21 cellular contexts compared by ENCODE assay signal in the genomic region with DNA sequence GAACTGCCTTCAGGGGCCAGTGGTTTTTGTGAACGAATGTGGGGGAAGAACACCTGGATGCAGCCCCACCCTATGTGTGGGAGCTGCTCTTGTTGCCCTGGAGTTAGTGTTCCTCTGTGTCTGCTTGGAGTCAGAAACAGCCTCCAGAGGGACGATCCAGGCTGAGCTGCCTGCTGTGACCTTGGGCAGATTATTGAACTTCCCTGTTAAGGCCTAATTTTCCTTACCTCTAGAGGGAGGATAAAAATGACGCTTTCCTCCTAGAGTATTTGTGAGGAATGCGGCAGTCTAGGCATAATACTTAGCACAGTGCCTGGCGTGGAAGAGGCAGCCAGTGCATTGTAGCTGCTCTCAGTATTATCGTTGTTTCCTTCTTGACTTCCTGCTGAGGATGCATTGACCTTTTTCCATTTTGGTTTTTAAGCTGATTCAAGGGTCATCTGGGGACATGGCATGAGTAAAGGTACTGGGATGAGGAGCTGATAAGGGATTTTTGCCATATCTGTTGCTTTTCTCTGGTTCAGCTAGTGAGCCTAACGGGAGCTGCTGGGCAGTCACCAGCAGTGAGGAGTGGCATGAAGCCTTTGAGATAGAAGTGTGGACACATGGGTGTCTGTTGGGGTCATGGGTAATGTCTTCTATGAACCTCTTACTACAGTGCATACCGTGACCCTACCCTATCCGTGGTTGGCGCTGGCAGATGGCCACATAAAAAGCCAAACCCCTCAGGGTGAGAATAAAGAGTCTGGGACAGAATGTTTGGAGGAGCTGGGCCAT. TPM values are rescaled to one million over a fixed set of nuclear protein-coding genes. Genes with fewer than 3 reads are reported as not detected.
DNase-seq lines count a peak whose midpoint lies in the region; ATAC-seq lines count a peak whose summit lies in the region.
"Had no signal": no experiment of that assay in that cellular context is flagged by ENCODE, and none has a peak within 500 bp of the region (broad histone marks: within the 10 kb centered on the region; RNA-seq: fewer than 3 reads in every experiment).

No MANE protein-coding gene starts in this region.

- H3K36me3 Mint-ChIP-seq in CD4-positive, CD25-positive, alpha-beta regulatory T cell = peaks cover 58% of the 10 kb centered on the region

- no peak overlapping the region for H3K27ac ChIP-seq in CD4-positive, CD25-positive, alpha-beta regulatory T cell (ENCODE audit: insufficient read depth, low read length, poor library complexity, severe bottlenecking)
- no peak overlapping the region for H3K27ac ChIP-seq in Karpas-422 (ENCODE audit: low read length)
- H3K27ac ChIP-seq: ascending aorta, neutrophil, sigmoid colon, SJCRH30 had no signal

- no peaks in the 10 kb centered on the region for H3K27me3 Mint-ChIP-seq in CD4-positive, CD25-positive, alpha-beta regulatory T cell

- no peaks in the 10 kb centered on the region for H4K20me1 ChIP-seq in Karpas-422 (ENCODE audit: insufficient read depth, low read depth, low read length)

- H3K9me2 ChIP-seq in Karpas-422 (replicated peaks; ENCODE audit: insufficient read depth, low read length) = no peaks in the 10 kb centered on the region

- H3K9me3 Mint-ChIP-seq in CD4-positive, CD25-positive, alpha-beta regulatory T cell = no peaks in the 10 kb centered on the region
- H3K9me3 Mint-ChIP-seq: T-helper 2 cell treated with Interferon-gamma antibody and Interleukin-4, amounts not matched to agents 5 μg/mL and 100 μg/mL, for 36 hours had no signal

- no peak overlapping the region for H2AFZ ChIP-seq in Karpas-422 (ENCODE audit: low read length)

- H3K4me3 Mint-ChIP-seq in CD4-positive, CD25-positive, alpha-beta regulatory T cell = no peak overlapping the region
- H3K4me3 Mint-ChIP-seq: T-helper 2 cell treated with Interferon-gamma antibody and Interleukin-4, amounts not matched to agents 5 μg/mL and 100 μg/mL, for 36 hours had no signal

- no peak overlapping the region for H3K4me2 ChIP-seq in Karpas-422 (ENCODE audit: low read depth, low read length, poor library complexity, severe bottlenecking)

- H3K4me1 ChIP-seq in CD4-positive, CD25-positive, alpha-beta regulatory T cell (ENCODE audit: control insufficient read depth, insufficient read depth, low read length, poor library complexity, severe bottlenecking) = peaks cover 27% of the 10 kb centered on the region
- peaks cover 23% of the 10 kb centered on the region for H3K4me1 ChIP-seq in Karpas-422 (ENCODE audit: low read length)
- H3K4me1 ChIP-seq: SJCRH30 had no signal

- no peak overlapping the region for H3K4me3 ChIP-seq in CD4-positive, CD25-positive, alpha-beta regulatory T cell (ENCODE audit: low read depth, low read length)
- H3K4me3 ChIP-seq in Karpas-422 (ENCODE audit: low read length) = no peak overlapping the region
- H3K4me3 ChIP-seq: ascending aorta, mucosa of descending colon, sigmoid colon, SJCRH30 had no signal

- H3K27ac Mint-ChIP-seq in CD4-positive, CD25-positive, alpha-beta regulatory T cell = peak overlapping the region in 2 of 3 donors; percentile 6 to 11
- H3K27ac Mint-ChIP-seq: T-helper 2 cell treated with Interferon-gamma antibody and Interleukin-4, amounts not matched to agents 5 μg/mL and 100 μg/mL, for 36 hours had no signal

- H3K27me3 ChIP-seq in CD4-positive, CD25-positive, alpha-beta regulatory T cell (ENCODE audit: control insufficient read depth, insufficient read depth, low read length) = no peaks in the 10 kb centered on the region
- no peaks in the 10 kb centered on the region for H3K27me3 ChIP-seq in Karpas-422 (ENCODE audit: low read length)
- H3K27me3 ChIP-seq: ascending aorta, neutrophil, sigmoid colon, SJCRH30 had no signal

- H3K4me1 Mint-ChIP-seq in CD4-positive, CD25-positive, alpha-beta regulatory T cell = peaks cover 15 to 55% (median 40%) of the 10 kb centered on the region in 4 donors

- peaks cover 80% of the 10 kb centered on the region for H3K36me3 ChIP-seq in CD4-positive, CD25-positive, alpha-beta regulatory T cell (ENCODE audit: control insufficient read depth, insufficient read depth, low read length)
- peaks cover 5% of the 10 kb centered on the region; the same call in 1 of the 2 replicates for H3K36me3 ChIP-seq in Karpas-422 (ENCODE audit: insufficient read depth, low read length)

- H3K9ac ChIP-seq in Karpas-422 (ENCODE audit: low read length) = no peak overlapping the region

- no peaks in the 10 kb centered on the region for H3K9me3 ChIP-seq in CD4-positive, CD25-positive, alpha-beta regulatory T cell (ENCODE audit: control insufficient read depth in 2 of 2, low read length in 2 of 2)
- H3K9me3 ChIP-seq in Karpas-422 (ENCODE audit: low read length) = no peaks in the 10 kb centered on the region
- H3K9me3 ChIP-seq: ascending aorta, mucosa of descending colon, neutrophil, sigmoid colon, SJCRH30 had no signal

- H3K79me2 ChIP-seq in Karpas-422 (ENCODE audit: low read length) = peaks cover 37% of the 10 kb centered on the region

- no peak for DNase-seq in CD4-positive, CD25-positive, alpha-beta regulatory T cell
- DNase-seq in SK-N-DZ (ENCODE audit: low spot score) (peak; percentile 29), left kidney (ENCODE audit: low read depth, low spot score) (peak; percentile 28), AG08395 (ENCODE audit: low spot score) (no peak), Karpas-422 (no peak)
- DNase-seq in activated effector memory CD4-positive, alpha-beta T cell treated with anti-CD3 and anti-CD28 coated beads, Interleukin-2, amount 50 U/mL, for 16 hours = no peak
- DNase-seq: activated CD4-positive, alpha-beta T cell treated with anti-CD3 and anti-CD28 coated beads for 1 hour; activated naive CD4-positive, alpha-beta T cell; foreskin fibroblast; IMR-90; left colon; mucosa of descending colon; MV-4-11; NCI-H2029; NCI-H526; sigmoid colon; SJCRH30; stimulated activated CD4-positive, alpha-beta T cell treated with anti-CD3 and anti-CD28 coated beads, Interleukin-1b, Interleukin-23, amount 100 ng/mL, for 48 hours had no signal

- ATAC-seq in CD4-positive, CD25-positive, alpha-beta regulatory T cell (ENCODE audit: low read depth in 2 of 2) = no peak
- ATAC-seq: left colon, mucosa of descending colon had no signal

RNA-seq across cellular contexts. Expression of gene ZFYVE27, which starts 6.4 kb away (rescaled TPM):
- 86.9 TPM for total RNA-seq in CD4-positive, CD25-positive, alpha-beta regulatory T cell
- 10 to 100 TPM; 22.4 to 46.4 (median 42.6) TPM for polyA plus RNA-seq in CD4-positive, CD25-positive, alpha-beta regulatory T cell
- polyA plus RNA-seq in SK-N-DZ (2014; cell fraction: cytosol; rRNA removed) = 61.0 and 63.6 TPM in 2 replicates
- polyA plus RNA-seq in SK-N-DZ (2014; cell fraction: nucleus; rRNA removed) = 102 and 106 TPM in 2 replicates
- 16.9 and 19.6 TPM in 2 replicates for total RNA-seq in Karpas-422 (2014; rRNA removed; shearing (Covaris generic); ENCODE audit: low replicate concordance)

RNA-seq across cellular contexts. Expression of gene SFRP5, which starts 28.4 kb away (rescaled TPM):
- total RNA-seq in CD4-positive, CD25-positive, alpha-beta regulatory T cell = not detected
- polyA plus RNA-seq in CD4-positive, CD25-positive, alpha-beta regulatory T cell = under 1 TPM in 3 of 4 donors, not detected in 1; 0.34 to 0.93 (median 0.43) TPM
- polyA plus RNA-seq in SK-N-DZ (2014; cell fraction: cytosol; rRNA removed) = 0.55 and 1.4 TPM in 2 replicates
- polyA plus RNA-seq in SK-N-DZ (2014; cell fraction: nucleus; rRNA removed) = 0.33 and 0.44 TPM in 2 replicates
- total RNA-seq in Karpas-422 (2014; rRNA removed; shearing (Covaris generic); ENCODE audit: low replicate concordance) = not detected in 2 replicates
- total RNA-seq: ascending aorta, IMR-90, SJCRH30 had no signal
- polyA plus RNA-seq: IMR-90 had no signal

RNA-seq across cellular contexts. Expression of gene MARVELD1, which starts 29.8 kb away (rescaled TPM):
- 0.62 TPM for total RNA-seq in CD4-positive, CD25-positive, alpha-beta regulatory T cell
- polyA plus RNA-seq in CD4-positive, CD25-positive, alpha-beta regulatory T cell = not detected
- polyA plus RNA-seq in SK-N-DZ (2014; cell fraction: cytosol; rRNA removed) = 55.7 and 55.8 TPM in 2 replicates
- 24.1 and 40.1 TPM in 2 replicates for polyA plus RNA-seq in SK-N-DZ (2014; cell fraction: nucleus; rRNA removed)
- not detected in 2 replicates for total RNA-seq in Karpas-422 (2014; rRNA removed; shearing (Covaris generic); ENCODE audit: low replicate concordance)

RNA-seq across cellular contexts. Expression of gene AVPI1, which starts 56.3 kb away (rescaled TPM):
- 11.1 TPM for total RNA-seq in CD4-positive, CD25-positive, alpha-beta regulatory T cell
- polyA plus RNA-seq in CD4-positive, CD25-positive, alpha-beta regulatory T cell = 1 to 10 TPM; 1.9 to 3.2 (median 2.9) TPM
- polyA plus RNA-seq in SK-N-DZ (2014; cell fraction: cytosol; rRNA removed) = 8.0 and 9.5 TPM in 2 replicates
- 6.8 and 8.0 TPM in 2 replicates for polyA plus RNA-seq in SK-N-DZ (2014; cell fraction: nucleus; rRNA removed)
- total RNA-seq in Karpas-422 (2014; rRNA removed; shearing (Covaris generic); ENCODE audit: low replicate concordance) = not detected in 2 replicates

Comparison
In these comparisons a context has a peak if more than half of its experiments do, and no peak if none do; other contexts are left out.
1. DNase-seq: peak in SK-N-DZ (single experiment) and left kidney (single experiment); none in CD4-positive, CD25-positive, alpha-beta regulatory T cell (0 of 3), AG08395 (single experiment), activated effector memory CD4-positive, alpha-beta T cell treated with anti-CD3 and anti-CD28 coated beads, Interleukin-2, amount 50 U/mL, for 16 hours (single experiment) and Karpas-422 (single experiment).